ENCODE assay signal across 1 cellular context in the genomic region with DNA sequence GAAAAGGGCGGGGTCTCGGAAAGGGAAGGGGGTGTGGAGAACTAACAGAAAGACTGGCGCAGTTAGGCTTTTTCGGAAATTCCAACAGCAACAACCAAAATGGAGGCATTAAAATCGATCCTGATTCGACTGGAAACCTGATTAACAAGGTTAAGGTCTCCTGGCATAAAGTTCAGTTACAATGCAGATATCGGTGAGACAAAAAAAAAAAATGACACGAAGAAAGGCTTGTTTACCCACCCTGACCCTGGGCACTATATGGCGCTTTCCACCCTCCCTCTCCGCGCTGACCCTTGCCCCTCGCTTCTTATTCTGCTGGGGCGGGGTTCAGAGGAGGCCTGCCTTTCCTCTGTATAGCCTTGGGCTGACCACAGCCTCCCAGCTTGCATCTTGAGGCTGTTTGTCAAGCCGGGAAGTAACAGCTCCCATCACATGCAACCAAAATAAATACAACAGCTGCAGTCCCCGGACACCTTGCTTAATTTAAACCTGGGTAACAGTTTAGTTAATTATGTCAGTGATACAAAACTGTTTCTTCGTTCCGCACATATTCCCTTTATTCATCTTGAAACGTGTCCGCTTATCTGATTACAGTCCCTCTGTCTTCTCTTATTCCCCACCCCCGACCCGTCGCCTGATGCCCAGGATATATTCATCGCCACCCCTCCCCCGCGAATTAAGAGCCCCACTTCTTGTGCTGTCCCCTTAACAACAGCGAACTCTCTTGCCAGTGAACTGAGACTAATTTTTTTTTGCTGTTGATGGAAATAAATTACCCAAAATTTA.
TF ChIP-seq lines count a peak whose summit lies in the region.

No MANE protein-coding gene starts in this region.

TF ChIP-seq in K562, 482 proteins besides CTCF, POLR2A, EP300 and RAD21 (continued from another document and continues in another):
- TF ChIP-seq, protein P1, sequence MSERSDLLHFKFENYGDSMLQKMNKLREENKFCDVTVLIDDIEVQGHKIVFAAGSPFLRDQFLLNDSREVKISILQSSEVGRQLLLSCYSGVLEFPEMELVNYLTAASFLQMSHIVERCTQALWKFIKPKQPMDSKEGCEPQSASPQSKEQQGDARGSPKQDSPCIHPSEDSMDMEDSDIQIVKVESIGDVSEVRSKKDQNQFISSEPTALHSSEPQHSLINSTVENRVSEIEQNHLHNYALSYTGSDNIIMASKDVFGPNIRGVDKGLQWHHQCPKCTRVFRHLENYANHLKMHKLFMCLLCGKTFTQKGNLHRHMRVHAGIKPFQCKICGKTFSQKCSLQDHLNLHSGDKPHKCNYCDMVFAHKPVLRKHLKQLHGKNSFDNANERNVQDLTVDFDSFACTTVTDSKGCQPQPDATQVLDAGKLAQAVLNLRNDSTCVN (CRISPR knock-in tag; IDR thresholded peaks at IDR 0.05), result peak; percentile 73; the same call in 1 of the 2 replicates
- TF ChIP-seq ETS1 (conservative IDR thresholded peaks at IDR 0.05; ENCODE audit: control insufficient read depth, low read depth, low read length) (no peak), PRMT5 (CRISPR knock-in tag; IDR thresholded peaks at IDR 0.05) (no peak), AFF1 (IDR thresholded peaks at IDR 0.05; ENCODE audit: low read depth in 1 of 2, partially characterized antibody in 2 of 2) (peak; percentile 47 to 83), ZNF644 (tag; IDR thresholded peaks at IDR 0.05; ENCODE audit: low read depth) (0 out of 2 replicates have a peak, but pooled peaks have one; percentile 2), HNRNPLL (IDR thresholded peaks at IDR 0.05; ENCODE audit: low read depth, low read length, poor library complexity, severe bottlenecking) (no peak), TBP (optimal IDR thresholded peaks at IDR 0.05; ENCODE audit: low read depth, low read length) (peak; percentile 73), FOSL1 (tag; conservative IDR thresholded peaks at IDR 0.05) (peak; percentile 52; the same call in 1 of the 2 replicates), PBX2 (CRISPR knock-in tag; IDR thresholded peaks at IDR 0.05; ENCODE audit: low read depth) (no peak), PBX2 (tag; conservative IDR thresholded peaks at IDR 0.05; ENCODE audit: low read depth) (no peak), MEF2D (tag; conservative IDR thresholded peaks at IDR 0.05; ENCODE audit: low read depth) (no peak), RBM22 (IDR thresholded peaks at IDR 0.05; ENCODE audit: low read depth, low read length, poor library complexity, severe bottlenecking) (no peak), HES1 (IDR thresholded peaks at IDR 0.05; ENCODE audit: low read depth) (no peak; the same call in 1 of the 2 replicates), U2AF2 (optimal IDR thresholded peaks at IDR 0.05; ENCODE audit: low read depth, low read length) (no peak), CREB1 (IDR thresholded peaks at IDR 0.05) (no peak), CREB1 (CRISPR knock-in tag; IDR thresholded peaks at IDR 0.05) (no peak), ZNF696 (CRISPR knock-in tag; conservative IDR thresholded peaks at IDR 0.05) (no peak), ZNF253 (CRISPR knock-in tag; conservative IDR thresholded peaks at IDR 0.05) (no peak), CCAR2 (IDR thresholded peaks at IDR 0.05; ENCODE audit: low read depth, low read length) (no peak), ZNF79 (CRISPR knock-in tag; IDR thresholded peaks at IDR 0.05; ENCODE audit: low read depth) (no peak), ZNF583 (CRISPR knock-in tag; IDR thresholded peaks at IDR 0.05) (no peak), ZNF133 (CRISPR knock-in tag; IDR thresholded peaks at IDR 0.05) (no peak), MXD1 (CRISPR knock-in tag; IDR thresholded peaks at IDR 0.05; ENCODE audit: borderline replicate concordance, poor library complexity, severe bottlenecking) (no peak), SREBF1 (IDR thresholded peaks at IDR 0.05; ENCODE audit: borderline replicate concordance, low read depth, low read length) (no peak), ZNF449 (CRISPR knock-in tag; IDR thresholded peaks at IDR 0.05) (no peak), KLF13 (tag; IDR thresholded peaks at IDR 0.05; ENCODE audit: borderline replicate concordance, low read depth) (0 out of 2 replicates have a peak, but pooled peaks have one; percentile 17), TGIF2 (CRISPR knock-in tag; IDR thresholded peaks at IDR 0.05) (no peak), TCF3 (CRISPR knock-in tag; IDR thresholded peaks at IDR 0.05) (peak; percentile 6; the same call in 1 of the 2 replicates), BACH1 (tag; IDR thresholded peaks at IDR 0.05) (peak; percentile 41; the same call in 1 of the 2 replicates), CBFB (CRISPR knock-in tag; IDR thresholded peaks at IDR 0.05) (no peak), ZNF589 (CRISPR knock-in tag; IDR thresholded peaks at IDR 0.05; ENCODE audit: low read depth) (no peak), RAD51 (IDR thresholded peaks at IDR 0.05; ENCODE audit: borderline replicate concordance, low read depth) (no peak), SNRNP70 (optimal IDR thresholded peaks at IDR 0.05; ENCODE audit: low read depth, low read length) (no peak), ZNF398 (CRISPR knock-in tag; IDR thresholded peaks at IDR 0.05) (no peak), ZNF174 (CRISPR knock-in tag; IDR thresholded peaks at IDR 0.05) (no peak), CBFA2T3 (IDR thresholded peaks at IDR 0.05) (no peak), HDAC8 (tag; IDR thresholded peaks at IDR 0.05) (no peak), CEBPG (CRISPR knock-in tag; IDR thresholded peaks at IDR 0.05) (no peak), CEBPG (tag; conservative IDR thresholded peaks at IDR 0.05 in 1 of 2, IDR thresholded peaks at IDR 0.05 in 1 of 2) (no peak)
- TF ChIP-seq, protein P2, sequence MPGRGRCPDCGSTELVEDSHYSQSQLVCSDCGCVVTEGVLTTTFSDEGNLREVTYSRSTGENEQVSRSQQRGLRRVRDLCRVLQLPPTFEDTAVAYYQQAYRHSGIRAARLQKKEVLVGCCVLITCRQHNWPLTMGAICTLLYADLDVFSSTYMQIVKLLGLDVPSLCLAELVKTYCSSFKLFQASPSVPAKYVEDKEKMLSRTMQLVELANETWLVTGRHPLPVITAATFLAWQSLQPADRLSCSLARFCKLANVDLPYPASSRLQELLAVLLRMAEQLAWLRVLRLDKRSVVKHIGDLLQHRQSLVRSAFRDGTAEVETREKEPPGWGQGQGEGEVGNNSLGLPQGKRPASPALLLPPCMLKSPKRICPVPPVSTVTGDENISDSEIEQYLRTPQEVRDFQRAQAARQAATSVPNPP (IDR thresholded peaks at IDR 0.05; ENCODE audit: borderline replicate concordance, insufficient read depth, insufficient read length), result no peak
- TF ChIP-seq, protein P3, sequence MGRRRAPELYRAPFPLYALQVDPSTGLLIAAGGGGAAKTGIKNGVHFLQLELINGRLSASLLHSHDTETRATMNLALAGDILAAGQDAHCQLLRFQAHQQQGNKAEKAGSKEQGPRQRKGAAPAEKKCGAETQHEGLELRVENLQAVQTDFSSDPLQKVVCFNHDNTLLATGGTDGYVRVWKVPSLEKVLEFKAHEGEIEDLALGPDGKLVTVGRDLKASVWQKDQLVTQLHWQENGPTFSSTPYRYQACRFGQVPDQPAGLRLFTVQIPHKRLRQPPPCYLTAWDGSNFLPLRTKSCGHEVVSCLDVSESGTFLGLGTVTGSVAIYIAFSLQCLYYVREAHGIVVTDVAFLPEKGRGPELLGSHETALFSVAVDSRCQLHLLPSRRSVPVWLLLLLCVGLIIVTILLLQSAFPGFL (CRISPR knock-in tag; IDR thresholded peaks at IDR 0.05), result no peak
- TF ChIP-seq, protein P4, sequence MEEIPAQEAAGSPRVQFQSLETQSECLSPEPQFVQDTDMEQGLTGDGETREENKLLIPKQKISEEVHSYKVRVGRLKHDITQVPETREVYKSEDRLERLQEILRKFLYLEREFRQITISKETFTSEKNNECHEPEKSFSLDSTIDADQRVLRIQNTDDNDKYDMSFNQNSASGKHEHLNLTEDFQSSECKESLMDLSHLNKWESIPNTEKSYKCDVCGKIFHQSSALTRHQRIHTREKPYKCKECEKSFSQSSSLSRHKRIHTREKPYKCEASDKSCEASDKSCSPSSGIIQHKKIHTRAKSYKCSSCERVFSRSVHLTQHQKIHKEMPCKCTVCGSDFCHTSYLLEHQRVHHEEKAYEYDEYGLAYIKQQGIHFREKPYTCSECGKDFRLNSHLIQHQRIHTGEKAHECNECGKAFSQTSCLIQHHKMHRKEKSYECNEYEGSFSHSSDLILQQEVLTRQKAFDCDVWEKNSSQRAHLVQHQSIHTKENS (CRISPR knock-in tag; IDR thresholded peaks at IDR 0.05), result no peak
